In genomic region chr1:204450461-204451257, GRCh38 we compare ENCODE assay signal across 10 cellular contexts. TPM values are rescaled to one million over a fixed set of nuclear protein-coding genes. Genes with fewer than 3 reads are reported as not detected.
A peak's percentile ranks its signal among the peaks of the same experiment; 100 is the strongest.
DNase-seq lines count a peak whose midpoint lies in the region; ATAC-seq and TF ChIP-seq lines count a peak whose summit lies in the region.
"Had no signal": no experiment of that assay in that cellular context is flagged by ENCODE, and none has a peak within 500 bp of the region (broad histone marks: within the 10 kb centered on the region; RNA-seq: fewer than 3 reads in every experiment).

No MANE protein-coding gene starts in this region.

- H3K27ac ChIP-seq in A673 (ENCODE audit: low read depth, low read length, poor library complexity, severe bottlenecking) (peak overlapping the region; percentile 27), foreskin keratinocyte (no peak overlapping the region), neural progenitor cell (no peak overlapping the region), ovary (no peak overlapping the region)

- peaks cover 42% of the 10 kb centered on the region for H3F3A ChIP-seq in neural progenitor cell (ENCODE audit: low read depth)

- H3K4me1 ChIP-seq in A673 (ENCODE audit: insufficient read depth, low read length, poor library complexity, severe bottlenecking) (peaks cover 51% of the 10 kb centered on the region), foreskin keratinocyte (no peaks in the 10 kb centered on the region), neural progenitor cell (peaks cover 54% of the 10 kb centered on the region), ovary (ENCODE audit: insufficient read depth) (no peaks in the 10 kb centered on the region)

- no peaks in the 10 kb centered on the region for H3K79me2 ChIP-seq in neural progenitor cell (ENCODE audit: low read depth)

- H3K27me3 Mint-ChIP-seq in neural progenitor cell (ENCODE audit: insufficient read depth, low read depth) = peaks cover 15% of the 10 kb centered on the region

- no peak for TF ChIP-seq POLR2A in ovary (IDR thresholded peaks at IDR 0.05)

- no TSS peak for BruUV-seq in A673 (replicated peaks; lab: Mats Ljungman, UMichigan)

- H2AFZ ChIP-seq in neural progenitor cell (replicated peaks) = no peak overlapping the region

- peak overlapping the region; percentile 2 for H3K27ac Mint-ChIP-seq in neural progenitor cell

- peaks cover 39% of the 10 kb centered on the region for H3K36me3 Mint-ChIP-seq in neural progenitor cell

- H3K4me2 ChIP-seq in neural progenitor cell = peak overlapping the region; percentile 22

- no peak for TF ChIP-seq EP300 in ovary (IDR thresholded peaks at IDR 0.05)

- CTCF ChIA-PET in A673 (lab: Charles Lee) = interaction anchor here (0.6 kb wide), 1 partner anchor 53 kb away, joined by 3 read pairs; no protein-coding TSS in a partner anchor

- POLR2A ChIA-PET in A673 (lab: Charles Lee; ENCODE audit: low non-redundant PET) = interaction anchor here (0.5 kb wide), 1 partner anchor 15 kb away, joined by 3 read pairs; no protein-coding TSS in a partner anchor

- H4K20me1 ChIP-seq in neural progenitor cell (ENCODE audit: low read depth) = peaks cover 13% of the 10 kb centered on the region

- H3K4me3 ChIP-seq in A673 (ENCODE audit: low read depth, low read length, poor library complexity, severe bottlenecking) (no peak overlapping the region), neural progenitor cell (no peak overlapping the region), ovary (no peak overlapping the region)

- H3K27me3 ChIP-seq in A673 (replicated peaks; ENCODE audit: insufficient read depth, low read depth, low read length, poor library complexity) (no peaks in the 10 kb centered on the region), foreskin keratinocyte (no peaks in the 10 kb centered on the region), neural progenitor cell (no peaks in the 10 kb centered on the region), ovary (no peaks in the 10 kb centered on the region)

- intact Hi-C loops in A673 (cut with micrococcal nuclease; ENCODE audit: unreplicated experiment) = no loop called here
- intact Hi-C loops in ovary (cut with DNase I) = no loop called here

- DNase-seq in A673 (ENCODE audit: low spot score) = no peak
- peak; percentile 96 for DNase-seq in LoVo (ENCODE audit: low spot score)
- no peak for DNase-seq in foreskin keratinocyte
- DNase-seq in neural progenitor cell (ENCODE audit: low spot score) = peak; percentile 24
- DNase-seq in glomerular visceral epithelial cell (ENCODE audit: extremely low spot score) = no peak
- DNase-seq in ovary = no peak
- DNase-seq: GOT3 had no signal

- no peak overlapping the region for H3K9ac ChIP-seq in neural progenitor cell

- ATAC-seq in foreskin keratinocyte = peak; percentile 62
- ATAC-seq in HG02852 (IDR thresholded peaks at IDR 0.05; ENCODE audit: unreplicated experiment) = no peak
- no peak for ATAC-seq in GM19455 (IDR thresholded peaks at IDR 0.05; ENCODE audit: unreplicated experiment)

- no peak overlapping the region for H3K4me3 Mint-ChIP-seq in neural progenitor cell
- H3K4me3 Mint-ChIP-seq: CD14-positive monocyte had no signal

- H3K9me3 ChIP-seq in A673 (ENCODE audit: low read depth, low read length, poor library complexity, severe bottlenecking) (no peaks in the 10 kb centered on the region), neural progenitor cell (ENCODE audit: low read depth) (no peaks in the 10 kb centered on the region), ovary (no peaks in the 10 kb centered on the region)

- 82 to 87% (median 82%) methylated on average over 8 of the region's 8 CpGs for WGBS in ovary, 3 donors

- H3K4me1 Mint-ChIP-seq in neural progenitor cell = peaks cover 54% of the 10 kb centered on the region

- H3K9me3 Mint-ChIP-seq in neural progenitor cell = peaks cover 2% of the 10 kb centered on the region
- H3K9me3 Mint-ChIP-seq: CD14-positive monocyte had no signal

- no peak for TF ChIP-seq CTCF in A673 (conservative IDR thresholded peaks at IDR 0.05; ENCODE audit: low read depth, low read length)
- no peak for TF ChIP-seq CTCF in foreskin keratinocyte (conservative IDR thresholded peaks at IDR 0.05)
- no peak for TF ChIP-seq CTCF in neural progenitor cell (IDR thresholded peaks at IDR 0.05)
- no peak for TF ChIP-seq CTCF in ovary (IDR thresholded peaks at IDR 0.05)

- H3K36me3 ChIP-seq in A673 (ENCODE audit: insufficient read depth, low read length, poor library complexity, severe bottlenecking) = no peaks in the 10 kb centered on the region
- no peaks in the 10 kb centered on the region for H3K36me3 ChIP-seq in neural progenitor cell
- H3K36me3 ChIP-seq in ovary = no peaks in the 10 kb centered on the region

RNA-seq across cellular contexts. Expression of gene PPP1R15B, which starts 39.0 kb away (rescaled TPM):
- total RNA-seq in A673 (2021) = 46.9 and 52.5 TPM in 2 replicates
- total RNA-seq in foreskin keratinocyte = 28.8 TPM in 2 replicates
- polyA plus RNA-seq in foreskin keratinocyte = 7.0 and 8.8 TPM in 2 replicates
- 25.0 and 32.7 TPM in 2 replicates for total RNA-seq in neural progenitor cell (ENCODE audit: low replicate concordance)
- total RNA-seq in ovary = 10 to 100 TPM; 30.7 to 69.5 (median 49.5) TPM
- 10 to 100 TPM; 16.5 to 19.4 TPM for polyA plus RNA-seq in ovary

RNA-seq across cellular contexts. Expression of gene PIK3C2B, which starts 43.9 kb away (rescaled TPM):
- 18.0 and 25.5 TPM in 2 replicates for total RNA-seq in A673 (2021)
- total RNA-seq in foreskin keratinocyte = 3.0 and 3.6 TPM in 2 replicates
- polyA plus RNA-seq in foreskin keratinocyte = 0.58 and 0.69 TPM in 2 replicates
- total RNA-seq in neural progenitor cell (ENCODE audit: low replicate concordance) = 20.7 and 27.4 TPM in 2 replicates
- total RNA-seq in ovary = 10 to 100 TPM in 5 of 7 donors, 1 to 10 TPM in 2; 5.6 to 26.0 (median 12.8) TPM
- polyA plus RNA-seq in ovary = 1 to 10 TPM; 6.2 to 7.9 TPM

Comparison
In these comparisons a context has a peak if more than half of its experiments do, and no peak if none do; other contexts are left out.
1. DNase-seq: peak in LoVo (single experiment) and neural progenitor cell (single experiment); none in A673 (single experiment), foreskin keratinocyte (0 of 2), glomerular visceral epithelial cell (single experiment) and ovary (0 of 5).